In genomic region chr12:10235761-10236631, GRCh38 we compare ENCODE assay signal across 8 cellular contexts. TPM values are rescaled to one million over a fixed set of nuclear protein-coding genes. Genes with fewer than 3 reads are reported as not detected.
A peak's percentile ranks its signal among the peaks of the same experiment; 100 is the strongest.
DNase-seq lines count a peak whose midpoint lies in the region; ATAC-seq, FAIRE-seq and TF ChIP-seq lines count a peak whose summit lies in the region.

No MANE protein-coding gene starts in this region.

- peak in 1 of 2 experiments; percentile 43 for DNase-seq in Caco-2
- peak; percentile 31 for DNase-seq in HCT116 (ENCODE audit: low read depth, low spot score)
- peak; percentile 39 for DNase-seq in RPMI8226
- no peak for DNase-seq in GM12878 (ENCODE audit: low read depth, low spot score)
- DNase-seq in iPS-NIHi7 (ENCODE audit: extremely low spot score) = peak; percentile 65
- peak; percentile 9 for DNase-seq in stimulated activated CD4-positive, alpha-beta T cell treated with anti-CD3 and anti-CD28 coated beads, Interleukin-2, amount 100 ng/mL, for 4 hours (ENCODE audit: low read depth)

- in situ Hi-C loops in GM12878 (cut with MboI) = loop anchor here (5.0 kb wide), 3 partner anchors 326 to 516 kb away; no protein-coding TSS in a partner anchor

- H3K27ac Mint-ChIP-seq in Caco-2 (ENCODE audit: unreplicated experiment) = no peak overlapping the region

- H3K27me3 ChIP-seq in Caco-2 (replicated peaks; ENCODE audit: control insufficient read depth, insufficient read depth, low read length) = no peaks in the 10 kb centered on the region
- H3K27me3 ChIP-seq in HCT116 (ENCODE audit: insufficient read depth, low read length) = no peaks in the 10 kb centered on the region
- H3K27me3 ChIP-seq in GM12878 (replicated peaks in 1 of 2; ENCODE audit: control insufficient read depth in 2 of 2, insufficient read depth in 2 of 2, low read length in 1 of 2) = no peaks in the 10 kb centered on the region; a peak in 1 of 4 replicates

- SMC1A ChIA-PET in GM12878 (lab: Charles Lee; ENCODE audit: uncharacterized antibody, unreplicated experiment) = interaction anchor here (0.6 to 3.2 kb wide), 23 partner anchors 9 to 976 kb away, joined by 3 to 41 read pairs (median 4); no protein-coding TSS in a partner anchor

- TF ChIP-seq EP300 in GM12878 (IDR thresholded peaks at IDR 0.05; ENCODE audit: borderline replicate concordance in 1 of 2, control insufficient read depth in 1 of 2, low read depth in 2 of 2, low read length in 2 of 2) = no peak

- H3K9me3 ChIP-seq in Caco-2 (peaks cover 21% of the 10 kb centered on the region), HCT116 (ENCODE audit: control insufficient read depth in 1 of 2, insufficient read depth in 1 of 2, low read depth in 1 of 2, low read length in 2 of 2) (no peaks in the 10 kb centered on the region; a peak in 2 of 4 replicates), GM12878 (replicated peaks; ENCODE audit: control insufficient read depth, insufficient read depth, low read length) (peaks cover 12% of the 10 kb centered on the region; the same call in 2 of the 3 replicates)

- peaks cover 38% of the 10 kb centered on the region for H3K9me3 Mint-ChIP-seq in Caco-2 (ENCODE audit: unreplicated experiment)

- RAD21 ChIA-PET in HCT116 (lab: Charles Lee; ENCODE audit: low non-redundant PET in 1 of 2, low total read pairs in 2 of 2, uncharacterized antibody in 2 of 2, unreplicated experiment in 2 of 2) = interaction anchor here in 1 of 2 experiments (0.7 kb wide), 1 partner anchor 514 kb away, joined by 3 read pairs; no protein-coding TSS in a partner anchor
- RAD21 ChIA-PET in GM12878 (lab: Charles Lee; ENCODE audit: unreplicated experiment) = interaction anchor here (0.7 to 4.3 kb wide), 12 partner anchors 26 to 483 kb away, joined by 3 to 24 read pairs (median 4); no protein-coding TSS in a partner anchor

- no peaks in the 10 kb centered on the region for H3K36me3 ChIP-seq in Caco-2 (ENCODE audit: control insufficient read depth, insufficient read depth, low read length)
- H3K36me3 ChIP-seq in HCT116 (ENCODE audit: control insufficient read depth in 1 of 2, insufficient read depth in 2 of 2, low read length in 2 of 2) = no peaks in the 10 kb centered on the region
- no peaks in the 10 kb centered on the region for H3K36me3 ChIP-seq in GM12878 (ENCODE audit: control insufficient read depth in 2 of 2, insufficient read depth in 2 of 2, low read length in 1 of 2)

- H3K4me2 ChIP-seq in HCT116 (ENCODE audit: low read length) = no peak overlapping the region
- no peak overlapping the region for H3K4me2 ChIP-seq in GM12878 (ENCODE audit: control insufficient read depth, insufficient read depth)

- POLR2A ChIA-PET in Caco-2 (lab: Charles Lee) = no interaction called here
- POLR2A ChIA-PET in HCT116 (lab: Charles Lee) = no interaction called here
- POLR2A ChIA-PET in GM12878 (lab: Charles Lee) = interaction anchor here (0.6 kb wide), 1 partner anchor 25 kb away, joined by 4 read pairs; no protein-coding TSS in a partner anchor

- H3K27me3 Mint-ChIP-seq in Caco-2 (ENCODE audit: insufficient read depth, unreplicated experiment) = peaks cover 4% of the 10 kb centered on the region

- no peak overlapping the region for H3K27ac ChIP-seq in HCT116 (ENCODE audit: low read depth, low read length)
- no peak overlapping the region for H3K27ac ChIP-seq in GM12878 (ENCODE audit: control insufficient read depth, insufficient read depth)

- no peaks in the 10 kb centered on the region for H3K4me1 ChIP-seq in Caco-2
- no peaks in the 10 kb centered on the region for H3K4me1 ChIP-seq in HCT116 (ENCODE audit: control insufficient read depth in 1 of 2, insufficient read depth in 2 of 2, low read length in 2 of 2)
- 0 out of 2 replicates have a peak, but pooled peaks cover 4% of the 10 kb centered on the region for H3K4me1 ChIP-seq in GM12878 (ENCODE audit: control insufficient read depth, insufficient read depth, low read length)

- H3K4me3 Mint-ChIP-seq in Caco-2 (ENCODE audit: unreplicated experiment) = no peak overlapping the region

- no peaks in the 10 kb centered on the region for H3K4me1 Mint-ChIP-seq in Caco-2 (ENCODE audit: low read depth, unreplicated experiment)

- H3K79me2 ChIP-seq in HCT116 (ENCODE audit: insufficient read depth, low read length) (no peaks in the 10 kb centered on the region), GM12878 (ENCODE audit: control insufficient read depth, insufficient read depth, low read length) (no peaks in the 10 kb centered on the region)

- no peaks in the 10 kb centered on the region for H3K36me3 Mint-ChIP-seq in Caco-2 (ENCODE audit: insufficient read depth, unreplicated experiment)

- H3K4me3 ChIP-seq in Caco-2 (ENCODE audit: low read depth, low read length) (no peak overlapping the region), HCT116 (replicated peaks in 1 of 2; ENCODE audit: low read depth in 1 of 2, low read length in 2 of 2) (no peak overlapping the region), GM12878 (no peak overlapping the region)

- FAIRE-seq in GM12878 (lab: Jason Lieb, UNC) = peak; percentile 62

- CTCF ChIA-PET in Caco-2 (lab: Charles Lee) (no interaction called here), HCT116 (lab: Charles Lee) (interaction anchor here (0.7 to 1.2 kb wide), 2 partner anchors 24 to 470 kb away, joined by 3 read pairs; no protein-coding TSS in a partner anchor), GM12878 (lab: Yijun Ruan, JAX) (interaction anchor here (0.6 to 3.1 kb wide), 36 partner anchors 8 to 963 kb away, joined by 3 to 37 read pairs (median 4); no protein-coding TSS in a partner anchor)

- TF ChIP-seq POLR2A in HCT116 (IDR thresholded peaks at IDR 0.05; ENCODE audit: borderline replicate concordance, extremely low read depth, insufficient read depth, insufficient read length) (no peak), GM12878 (IDR thresholded peaks at IDR 0.05; ENCODE audit: low read depth, low read length) (no peak)

- TF ChIP-seq CTCF in Caco-2 (IDR thresholded peaks at IDR 0.05; ENCODE audit: insufficient read depth in 1 of 2, low read depth in 1 of 2, low read length in 1 of 2, severe bottlenecking in 1 of 2, unreplicated experiment in 1 of 2) (peak; percentile 81 to 87), HCT116 (IDR thresholded peaks at IDR 0.05 in 2 of 3, conservative IDR thresholded peaks at IDR 0.05 in 1 of 3; ENCODE audit: borderline replicate concordance in 1 of 3, insufficient read depth in 1 of 3, low read depth in 2 of 3, low read length in 2 of 3) (peak; percentile 73 to 79 (median 75)), GM12878 (IDR thresholded peaks at IDR 0.05 in 2 of 3, conservative IDR thresholded peaks at IDR 0.05 in 1 of 3; ENCODE audit: control insufficient read depth in 2 of 3, extremely low read depth in 1 of 3, insufficient read depth in 1 of 3, low read depth in 3 of 3, low read length in 3 of 3) (peak; percentile 66 to 80 (median 70))

- H2AFZ ChIP-seq in HCT116 (ENCODE audit: low read depth, low read length, poor library complexity, severe bottlenecking) = no peak overlapping the region
- no peak overlapping the region for H2AFZ ChIP-seq in GM12878 (ENCODE audit: control insufficient read depth, low read depth, low read length)

- H3K9me2 ChIP-seq in HCT116 (ENCODE audit: insufficient read depth) = no peaks in the 10 kb centered on the region

- BruUV-seq in Caco-2 (replicated peaks; lab: Mats Ljungman, UMichigan) (no TSS peak), HCT116 (replicated peaks; lab: Mats Ljungman, UMichigan) (no TSS peak), GM12878 (replicated peaks; lab: Mats Ljungman, UMichigan) (no TSS peak)

- peak; percentile 87 for TF ChIP-seq RAD21 in HCT116 (IDR thresholded peaks at IDR 0.05; ENCODE audit: low read depth)
- peak; percentile 94 for TF ChIP-seq RAD21 in GM12878 (IDR thresholded peaks at IDR 0.05; ENCODE audit: insufficient read depth, low read depth, low read length)

- H4K20me1 ChIP-seq in HCT116 (ENCODE audit: insufficient read depth) = no peaks in the 10 kb centered on the region
- H4K20me1 ChIP-seq in GM12878 (ENCODE audit: control insufficient read depth, insufficient read depth) = no peaks in the 10 kb centered on the region

- ATAC-seq in HCT116 (peak; percentile 85), GM12878 (peak; percentile 73), HG03520 (IDR thresholded peaks at IDR 0.05; ENCODE audit: unreplicated experiment) (no peak), HG03442 (IDR thresholded peaks at IDR 0.05; ENCODE audit: unreplicated experiment) (no peak)

- WGBS in GM12878 (ENCODE audit: insufficient coverage, insufficient replicate concordance, low lambda C conversion rate, missing lambda C conversion rate) = 44% methylated on average over 4 of the region's 4 CpGs

- no peak overlapping the region for H3K9ac ChIP-seq in HCT116 (ENCODE audit: low read length)
- H3K9ac ChIP-seq in GM12878 (ENCODE audit: control insufficient read depth, insufficient read depth, low read length) = no peak overlapping the region

- intact Hi-C loops in Caco-2 (cut with micrococcal nuclease; ENCODE audit: unreplicated experiment) = loop anchor here (1.0 to 10.0 kb wide), 7 partner anchors 95 to 514 kb away; partner anchors contain the start of gene STYK1
- intact Hi-C loops in HCT116 (cut with micrococcal nuclease) = loop anchor here (1.0 to 10.0 kb wide), 5 partner anchors 265 to 959 kb away; partner anchors contain the start of gene STYK1
- intact Hi-C loops in GM12878 (cut with micrococcal nuclease; ENCODE audit: unreplicated experiment) = loop anchor here (1.0 to 2.0 kb wide), 4 partner anchors 95 to 514 kb away; partner anchors contain the start of gene STYK1

RNA-seq across cellular contexts. Expression of gene GABARAPL1, which starts 23.3 kb away (rescaled TPM):
- 106 TPM in 2 replicates for total RNA-seq in Caco-2 (2022)
- total RNA-seq in HCT116 (2021; ENCODE audit: unreplicated experiment) = 35.5 TPM
- polyA plus RNA-seq in HCT116 (2012) = 34.9 and 47.2 TPM in 2 replicates
- total RNA-seq in GM12878 (2013; cell fraction: nucleolus; rRNA removed) = 4.4 and 6.0 TPM in 2 replicates
- total RNA-seq in GM12878 (2014; rRNA removed) = 2.1 and 3.2 TPM in 2 replicates
- total RNA-seq in GM12878 (2014; rRNA removed; fragmentation: Illumina TruSeq; extraction: Trizol) = 2.0 and 2.4 TPM in 2 replicates
- 2.7 and 3.6 TPM in 2 replicates for total RNA-seq in GM12878 (2021)
- 7.2 TPM for polyA plus RNA-seq in GM12878 (2011; ENCODE audit: low read depth)
- polyA plus RNA-seq in GM12878 (2011; rRNA removed) = 0.71 and 0.99 TPM in 2 replicates
- 0.28 and 0.69 TPM in 2 replicates for polyA plus RNA-seq in GM12878 (2011; cell fraction: cytosol; rRNA removed)
- polyA plus RNA-seq in GM12878 (2011; cell fraction: nucleus; rRNA removed) = 0.86 and 0.99 TPM in 2 replicates
- polyA plus RNA-seq in GM12878 (2012) = 7.8 and 9.0 TPM in 2 replicates
- polyA plus RNA-seq in GM12878 (2014; fragmentation: Illumina TruSeq; extraction: Trizol) = 3.1 and 11.1 TPM in 2 replicates
- polyA plus RNA-seq in GM12878 (2014; fragmentation: Nextera tagmentation; extraction: Ambion mirVana) = under 1 TPM; 0.55 to 0.71 TPM
- 3.7 and 4.8 TPM in 2 replicates for polyA plus RNA-seq in GM12878 (2014; rRNA removed)
- polyA plus RNA-seq in GM12878 (2016; fragmentation: Nextera tagmentation; extraction: Ambion mirVana) = under 1 TPM; 0.42 to 0.75 TPM
- 0.29 and 0.67 TPM in 2 replicates for polyA minus RNA-seq in GM12878 (2011; rRNA and poly(A)+ RNA removed)
- 3.2 and 4.9 TPM in 2 replicates for polyA minus RNA-seq in GM12878 (2011; cell fraction: cytosol; rRNA and poly(A)+ RNA removed)
- 0.57 and 0.85 TPM in 2 replicates for polyA minus RNA-seq in GM12878 (2011; cell fraction: nucleus; rRNA and poly(A)+ RNA removed)

RNA-seq across cellular contexts. Expression of gene TMEM52B, which starts 57.2 kb away (rescaled TPM):
- total RNA-seq in Caco-2 (2022) (41.8 and 46.0 TPM in 2 replicates), HCT116 (2021; ENCODE audit: unreplicated experiment) (not detected), GM12878 (2014; rRNA removed) (not detected in 2 replicates), GM12878 (2014; rRNA removed; fragmentation: Illumina TruSeq; extraction: Trizol) (not detected in 2 replicates), GM12878 (2021) (not detected in 2 replicates)
- polyA plus RNA-seq in HCT116 (2012) = not detected in 2 replicates
- not detected in 2 replicates for total RNA-seq in GM12878 (2013; cell fraction: nucleolus; rRNA removed)
- polyA plus RNA-seq in GM12878 (2011; ENCODE audit: low read depth) = not detected
- polyA plus RNA-seq in GM12878 (2011; rRNA removed) (not detected in 2 replicates), GM12878 (2014; fragmentation: Illumina TruSeq; extraction: Trizol) (not detected in 2 replicates), GM12878 (2014; fragmentation: Nextera tagmentation; extraction: Ambion mirVana) (not detected), GM12878 (2014; rRNA removed) (0.05 TPM in 1 of 2 replicates, not detected in the other), GM12878 (2016; fragmentation: Nextera tagmentation; extraction: Ambion mirVana) (not detected)
- polyA plus RNA-seq in GM12878 (2011; cell fraction: cytosol; rRNA removed) = not detected in 2 replicates
- not detected in 2 replicates for polyA plus RNA-seq in GM12878 (2011; cell fraction: nucleus; rRNA removed)
- polyA plus RNA-seq in GM12878 (2012) = 0.08 and 0.38 TPM in 2 replicates
- not detected in 2 replicates for polyA minus RNA-seq in GM12878 (2011; rRNA and poly(A)+ RNA removed)
- polyA minus RNA-seq in GM12878 (2011; cell fraction: cytosol; rRNA and poly(A)+ RNA removed) = not detected in 2 replicates
- polyA minus RNA-seq in GM12878 (2011; cell fraction: nucleus; rRNA and poly(A)+ RNA removed) = not detected in 2 replicates

Comparison
In these comparisons a context has a peak if more than half of its experiments do, and no peak if none do; other contexts are left out.
1. ATAC-seq: peak in HCT116 (single experiment) and GM12878 (single experiment); none in HG03520 (single experiment) and HG03442 (single experiment).
2. RNA of gene TMEM52B, which starts 57.2 kb away (total RNA-seq): 41.8 to 46.0 TPM in Caco-2; not detected in HCT116 (single experiment) and not detected in GM12878; every median in the first group is over 10 times any median in the second.
3. Peak in every context shown above with its lines, with median percentiles within 50 percentile points of each other: CTCF ChIP-seq.